ENCODE assay signal across 20 cellular contexts in genomic region chr6:82874867-82875266, GRCh38.
A peak's percentile ranks its signal among the peaks of the same experiment; 100 is the strongest.
DNase-seq lines count a peak whose midpoint lies in the region; ATAC-seq, FAIRE-seq and TF ChIP-seq lines count a peak whose summit lies in the region.
"Had no signal": no experiment of that assay in that cellular context is flagged by ENCODE, and none has a peak within 500 bp of the region (broad histone marks: within the 10 kb centered on the region; RNA-seq: fewer than 3 reads in every experiment).

No MANE protein-coding gene starts in this region.

- no TSS peak for BruUV-seq in IMR-90 (replicated peaks; lab: Mats Ljungman, UMichigan)
- BruUV-seq in K562 (replicated peaks; lab: Mats Ljungman, UMichigan): no TSS peak

- TF ChIP-seq RAD21 in IMR-90 (IDR thresholded peaks at IDR 0.05; ENCODE audit: low read length) (no peak), K562 (CRISPR knock-in tag; conservative IDR thresholded peaks at IDR 0.05 in 1 of 2, IDR thresholded peaks at IDR 0.05 in 1 of 2) (no peak)

- TF ChIP-seq CTCF in IMR-90 (conservative IDR thresholded peaks at IDR 0.05; ENCODE audit: low read depth, low read length): no peak
- TF ChIP-seq CTCF in RWPE2 (IDR thresholded peaks at IDR 0.05; ENCODE audit: poor library complexity, severe bottlenecking): no peak
- no peak for TF ChIP-seq CTCF in K562 (IDR thresholded peaks at IDR 0.05 in 2 of 3, conservative IDR thresholded peaks at IDR 0.05 in 1 of 3; ENCODE audit: insufficient read depth in 2 of 3, low read depth in 1 of 3, low read length in 3 of 3)
- no peak for TF ChIP-seq CTCF in neural progenitor cell (IDR thresholded peaks at IDR 0.05)

- no peak overlapping the region for H3K9ac ChIP-seq in IMR-90 (ENCODE audit: low read depth, low read length)
- peak overlapping the region in 1 of 2 experiments; percentile 13; a peak in 1 of 4 replicates for H3K9ac ChIP-seq in K562 (ENCODE audit: insufficient read depth in 1 of 2, low read depth in 2 of 2, low read length in 2 of 2)
- H3K9ac ChIP-seq in neural progenitor cell: no peak overlapping the region

- H3K9me3 Mint-ChIP-seq in neural progenitor cell: peaks cover 13% of the 10 kb centered on the region

- H3K9me3 ChIP-seq in IMR-90 (ENCODE audit: control insufficient read depth, insufficient read depth, low read length) (no peaks in the 10 kb centered on the region), RWPE2 (ENCODE audit: severe bottlenecking) (no peaks in the 10 kb centered on the region), K562 (replicated peaks; ENCODE audit: control insufficient read depth, insufficient read depth, low read depth, low read length) (no peaks in the 10 kb centered on the region), neural progenitor cell (ENCODE audit: low read depth) (no peaks in the 10 kb centered on the region)
- H3K9me3 ChIP-seq: BE2C, Caco-2, HAP-1 had no signal

- peaks cover 12% of the 10 kb centered on the region for H3K4me1 Mint-ChIP-seq in neural progenitor cell
- H3K4me1 Mint-ChIP-seq: CD4-positive, CD25-positive, alpha-beta regulatory T cell had no signal

- H3K27me3 ChIP-seq in IMR-90 (ENCODE audit: control insufficient read depth, insufficient read depth, low read length) (no peaks in the 10 kb centered on the region), RWPE2 (ENCODE audit: insufficient read depth, poor library complexity, severe bottlenecking) (no peaks in the 10 kb centered on the region), K562 (ENCODE audit: control insufficient read depth in 2 of 2, insufficient read depth in 2 of 2, low read length in 2 of 2) (no peaks in the 10 kb centered on the region), neural progenitor cell (no peaks in the 10 kb centered on the region)
- H3K27me3 ChIP-seq: BE2C had no signal

- no peaks in the 10 kb centered on the region for H3K27me3 Mint-ChIP-seq in neural progenitor cell (ENCODE audit: insufficient read depth, low read depth)
- H3K27me3 Mint-ChIP-seq: CD4-positive, CD25-positive, alpha-beta regulatory T cell had no signal

- DNase-seq in IMR-90 (no peak), RWPE2 (ENCODE audit: low spot score) (no peak), K562 (ENCODE audit: extremely low read depth in 1 of 4, low spot score in 3 of 4) (peak in 1 of 4 experiments; percentile 17), neural progenitor cell (ENCODE audit: low spot score) (no peak), activated gamma-delta T cell treated with Interleukin-2 at 50 U/mL for 16 hours (no peak), NCI-H1436 treated with DMSO at 0.1 percent for 48 hours (lab: John Stamatoyannopoulos, UW) (no peak), NCI-H1694 treated with DMSO at 0.1 percent for 48 hours (lab: John Stamatoyannopoulos, UW) (no peak), posterior vena cava (ENCODE audit: low spot score) (no peak)
- DNase-seq: ACHN; BE2C; C1 segment of cervical spinal cord; Caco-2; CD4-positive, CD25-positive, alpha-beta regulatory T cell had no signal

- no peak overlapping the region for H3K4me3 Mint-ChIP-seq in neural progenitor cell
- H3K4me3 Mint-ChIP-seq: CD4-positive, CD25-positive, alpha-beta regulatory T cell had no signal

- H2BK15ac ChIP-seq in IMR-90 (ENCODE audit: low read depth, low read length): no peak overlapping the region

- H3K4me1 ChIP-seq in IMR-90 (ENCODE audit: control insufficient read depth, insufficient read depth, low read length) (peaks cover 2% of the 10 kb centered on the region; the same call in 1 of the 2 replicates), RWPE2 (ENCODE audit: insufficient read depth, poor library complexity, severe bottlenecking) (peaks cover 18% of the 10 kb centered on the region), K562 (replicated peaks in 1 of 2; ENCODE audit: control insufficient read depth in 2 of 2, insufficient read depth in 2 of 2, low read length in 2 of 2) (peaks cover 0 to 5% of the 10 kb centered on the region in 2 experiments; a peak in 3 of 5 replicates), neural progenitor cell (peaks cover 3% of the 10 kb centered on the region)
- H3K4me1 ChIP-seq: Caco-2, HAP-1 had no signal

- no peak overlapping the region; the same call in 1 of the 2 replicates for H2AK5ac ChIP-seq in IMR-90 (ENCODE audit: low read depth, low read length)

- FAIRE-seq in K562 (lab: Jason Lieb, UNC): no peak
- FAIRE-seq: A204.1, D721Med, G401.6, GM12891, GM19239 had no signal

- H4K5ac ChIP-seq in IMR-90 (ENCODE audit: low read depth, low read length): no peak overlapping the region

- intact Hi-C loops in IMR-90 (cut with micrococcal nuclease) (no loop called here), K562 (cut with micrococcal nuclease) (no loop called here), posterior vena cava (cut with DNase I) (no loop called here)

- no peak overlapping the region for H3K23ac ChIP-seq in IMR-90 (ENCODE audit: low read depth, low read length)

- WGBS in IMR-90 (ENCODE audit: extremely low coverage in 2 of 2, insufficient read length in 1 of 2), 2 experiments: 91% methylated on average over 1 of the region's 3 CpGs; no CpG with 5 or more reads in 1 of the 2 experiments
- WGBS in K562 (ENCODE audit: insufficient coverage, low coverage, missing lambda C conversion rate): 14% methylated on average over 3 of the region's 3 CpGs

- TF ChIP-seq POLR2A in IMR-90 (IDR thresholded peaks at IDR 0.05; ENCODE audit: low read depth, low read length) (no peak), K562 (conservative IDR thresholded peaks at IDR 0.05) (no peak)

- no peak overlapping the region for H2AK9ac ChIP-seq in IMR-90 (replicated peaks; ENCODE audit: low read depth, low read length, poor library complexity)

- no peak overlapping the region for H3K56ac ChIP-seq in IMR-90 (ENCODE audit: extremely low read depth, insufficient read depth, low read length)

- no peak overlapping the region for H3K4ac ChIP-seq in IMR-90 (ENCODE audit: low read depth, low read length)

- H2AFZ ChIP-seq in IMR-90 (replicated peaks; ENCODE audit: low read length, poor library complexity) (peak overlapping the region; percentile 13), K562 (ENCODE audit: low read depth, low read length) (peak overlapping the region; percentile 42; the same call in 1 of the 2 replicates), neural progenitor cell (replicated peaks) (no peak overlapping the region)

- H4K20me1 ChIP-seq in IMR-90 (ENCODE audit: insufficient read depth, low read length) (no peaks in the 10 kb centered on the region), K562 (replicated peaks; ENCODE audit: control insufficient read depth, insufficient read depth, low read length) (no peaks in the 10 kb centered on the region), neural progenitor cell (ENCODE audit: low read depth) (no peaks in the 10 kb centered on the region)

- H3K9me1 ChIP-seq in IMR-90 (ENCODE audit: insufficient read depth, low read length) (no peaks in the 10 kb centered on the region), K562 (ENCODE audit: control insufficient read depth, insufficient read depth, low read length) (no peaks in the 10 kb centered on the region)

- no peak overlapping the region for H2BK5ac ChIP-seq in IMR-90 (ENCODE audit: low read depth, low read length, poor library complexity, severe bottlenecking)

- H3K79me2 ChIP-seq in K562 (ENCODE audit: control insufficient read depth, insufficient read depth, low read length) (no peaks in the 10 kb centered on the region), neural progenitor cell (ENCODE audit: low read depth) (no peaks in the 10 kb centered on the region)

- H3K27ac ChIP-seq in IMR-90 (ENCODE audit: insufficient read depth, low read length) (no peak overlapping the region), RWPE2 (ENCODE audit: poor library complexity, severe bottlenecking) (peak overlapping the region; percentile 45), K562 (ENCODE audit: extremely low read depth, low read depth, low read length) (no peak overlapping the region), neural progenitor cell (no peak overlapping the region)
- H3K27ac ChIP-seq: HL-60 had no signal

- H3K36me3 Mint-ChIP-seq in neural progenitor cell: peaks cover 2% of the 10 kb centered on the region

- dilution Hi-C loops in IMR-90 (cut with HindIII; ENCODE audit: low sequenced_read_pairs, unreplicated experiment): no loop called here

- CTCF ChIA-PET in IMR-90 (lab: Yijun Ruan, JAX): no interaction called here
- CTCF ChIA-PET in K562 (lab: Yijun Ruan, JAX; ENCODE audit: low intra/inter-chr PET ratio): no interaction called here

- H2BK20ac ChIP-seq in IMR-90 (ENCODE audit: low read depth, low read length): peak overlapping the region; percentile 24; the same call in 1 of the 2 replicates

- H3K14ac ChIP-seq in IMR-90 (replicated peaks; ENCODE audit: low read depth, low read length): no peak overlapping the region

- POLR2A ChIA-PET in IMR-90 (lab: Charles Lee; ENCODE audit: unreplicated experiment): no interaction called here
- POLR2A ChIA-PET in K562 (lab: Yijun Ruan, JAX): no interaction called here

- H3K36me3 ChIP-seq in IMR-90 (ENCODE audit: control insufficient read depth, insufficient read depth, low read length) (no peaks in the 10 kb centered on the region), RWPE2 (ENCODE audit: low read depth) (no peaks in the 10 kb centered on the region), K562 (ENCODE audit: control insufficient read depth, insufficient read depth, low read length) (no peaks in the 10 kb centered on the region), neural progenitor cell (no peaks in the 10 kb centered on the region)
- H3K36me3 ChIP-seq: BE2C, HAP-1 had no signal

- H3K4me3 ChIP-seq in IMR-90 (ENCODE audit: insufficient read depth, low read depth, low read length) (no peak overlapping the region), RWPE2 (ENCODE audit: severe bottlenecking) (no peak overlapping the region), K562 (no peak overlapping the region), neural progenitor cell (no peak overlapping the region)
- H3K4me3 ChIP-seq: HAP-1 had no signal

- no peak for ATAC-seq in IMR-90 (ENCODE audit: low read depth)
- ATAC-seq in RWPE2 (ENCODE audit: low read depth): no peak
- ATAC-seq in K562: peak; percentile 76

- no peak overlapping the region for H4K8ac ChIP-seq in IMR-90 (ENCODE audit: low read depth in 2 of 2, low read length in 2 of 2)

- in situ Hi-C loops in IMR-90 (cut with MboI; ENCODE audit: low sequenced_read_pairs): no loop called here
- in situ Hi-C loops in K562 (cut with MboI): no loop called here

- H2BK120ac ChIP-seq in IMR-90 (ENCODE audit: low read depth, low read length): peak overlapping the region; percentile 19; the same call in 1 of the 2 replicates

- no peak overlapping the region for H3K4me2 ChIP-seq in IMR-90 (ENCODE audit: low read depth, low read length)
- H3K4me2 ChIP-seq in K562 (ENCODE audit: insufficient read depth, low read length): no peak overlapping the region
- H3K4me2 ChIP-seq in neural progenitor cell: no peak overlapping the region

- H3K79me1 ChIP-seq in IMR-90 (ENCODE audit: low read depth in 1 of 2, low read length in 2 of 2): no peaks in the 10 kb centered on the region

- no peak overlapping the region for H3K18ac ChIP-seq in IMR-90 (ENCODE audit: low read depth, low read length)

- TF ChIP-seq EP300 in K562 (IDR thresholded peaks at IDR 0.05; ENCODE audit: low read length): no peak

- no peaks in the 10 kb centered on the region for H3F3A ChIP-seq in neural progenitor cell (ENCODE audit: low read depth)

- H3K27ac Mint-ChIP-seq in neural progenitor cell: peak overlapping the region; percentile 0
- H3K27ac Mint-ChIP-seq: CD4-positive, CD25-positive, alpha-beta regulatory T cell had no signal

- H4K91ac ChIP-seq in IMR-90 (ENCODE audit: insufficient read depth, low read depth, low read length): no peak overlapping the region

TF ChIP-seq in K562, 482 proteins besides CTCF, POLR2A, EP300 and RAD21 (continues in another document):
- no peak for TF ChIP-seq ZNF324 (CRISPR knock-in tag; IDR thresholded peaks at IDR 0.05)
